Comparison of ENCODE assay signal across 1 cellular context in the genomic region with DNA sequence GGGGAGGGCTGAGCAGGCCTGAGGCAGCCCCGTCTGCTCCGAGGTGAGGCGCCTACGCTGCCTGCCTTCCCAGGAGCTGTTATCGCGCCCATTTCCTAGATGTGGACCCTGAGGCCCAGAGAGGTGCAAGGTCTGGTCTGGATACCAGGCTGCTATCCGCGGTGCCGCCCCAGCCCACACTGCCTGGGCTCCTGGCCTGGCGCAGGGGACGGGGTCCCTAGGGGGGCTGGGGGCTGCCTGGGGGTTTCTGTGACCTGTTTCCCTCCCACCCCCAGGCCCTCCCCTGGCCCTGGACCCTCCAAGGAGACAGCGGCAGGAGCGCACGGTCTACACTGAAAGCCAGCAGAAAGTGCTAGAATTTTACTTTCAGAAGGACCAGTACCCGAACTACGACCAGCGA.
TF ChIP-seq lines count a peak whose summit lies in the region.

No MANE protein-coding gene starts in this region.

TF ChIP-seq in HepG2, 621 proteins besides CTCF, POLR2A, EP300 and RAD21:
- peak; percentile 44; the same call in 1 of the 2 replicates for TF ChIP-seq ZNF629 (CRISPR knock-in tag; conservative IDR thresholded peaks at IDR 0.05)
